Comparison of ENCODE assay signal across 9 cellular contexts in the genomic region with DNA sequence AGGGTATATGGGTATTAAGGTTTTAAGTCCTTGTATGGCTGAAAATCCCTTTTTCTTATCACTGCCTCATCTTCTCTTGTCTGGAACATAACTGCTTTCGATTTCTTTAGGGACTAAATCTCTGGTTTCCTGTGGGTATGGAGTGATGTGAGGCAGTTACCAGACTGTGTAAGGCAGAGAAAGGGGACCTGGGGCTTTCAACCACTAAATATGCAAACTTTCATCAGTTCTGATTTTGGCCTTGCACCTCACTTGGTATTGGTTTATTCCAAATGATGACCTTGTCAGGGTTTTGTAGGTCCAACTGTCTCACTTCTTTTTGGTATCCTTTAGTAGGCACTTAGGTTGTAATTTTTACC. TPM values are rescaled to one million over a fixed set of nuclear protein-coding genes. Genes with fewer than 3 reads are reported as not detected.
DNase-seq lines count a peak whose midpoint lies in the region; ATAC-seq, FAIRE-seq and TF ChIP-seq lines count a peak whose summit lies in the region.
"Had no signal": no experiment of that assay in that cellular context is flagged by ENCODE, and none has a peak within 500 bp of the region (broad histone marks: within the 10 kb centered on the region; RNA-seq: fewer than 3 reads in every experiment).

No MANE protein-coding gene starts in this region.

- peaks cover 37% of the 10 kb centered on the region for H3K36me3 Mint-ChIP-seq in activated naive CD4-positive, alpha-beta T cell treated with anti-CD3 and anti-CD28 coated beads for 36 hours (ENCODE audit: low read depth)
- peaks cover 31% of the 10 kb centered on the region for H3K36me3 Mint-ChIP-seq in activated T-helper 17 cell treated with anti-CD3 and anti-CD28 coated beads, Interleukin-2, amount 50 U/mL, for 72 hours (ENCODE audit: low read depth)

- CTCF ChIA-PET in activated naive CD4-positive, alpha-beta T cell treated with anti-CD3 and anti-CD28 coated beads for 36 hours (lab: Charles Lee), result interaction anchor here (0.9 to 1.5 kb wide), 3 partner anchors 11 to 115 kb away, joined by 3 to 6 read pairs (median 4); no protein-coding TSS in a partner anchor

- peak overlapping the region; percentile 55 for H3K4me3 Mint-ChIP-seq in activated naive CD4-positive, alpha-beta T cell treated with anti-CD3 and anti-CD28 coated beads for 36 hours
- H3K4me3 Mint-ChIP-seq in activated T-helper 17 cell treated with anti-CD3 and anti-CD28 coated beads, Interleukin-2, amount 50 U/mL, for 72 hours, result peak overlapping the region; percentile 79
- peak overlapping the region; percentile 19 to 80 for H3K4me3 Mint-ChIP-seq in stimulated activated naive CD8-positive, alpha-beta T cell treated with anti-CD3 and anti-CD28 coated beads, Interleukin-15, amount 100 ng/mL, for 72 hours

- peak; percentile 70 for ATAC-seq in HG02938 (IDR thresholded peaks at IDR 0.05; ENCODE audit: unreplicated experiment)
- ATAC-seq in activated T-helper 17 cell treated with anti-CD3 and anti-CD28 coated beads, Interleukin-2, amount 50 U/mL, for 72 hours (replicated peaks), result peak; percentile 55
- peak; percentile 76 for ATAC-seq in stimulated activated naive CD8-positive, alpha-beta T cell treated with anti-CD3 and anti-CD28 coated beads, Interleukin-15, amount 100 ng/mL, for 72 hours

- H3K4me1 Mint-ChIP-seq in activated naive CD4-positive, alpha-beta T cell treated with anti-CD3 and anti-CD28 coated beads for 36 hours (ENCODE audit: low read depth), result peaks cover 90% of the 10 kb centered on the region
- H3K4me1 Mint-ChIP-seq in activated T-helper 17 cell treated with anti-CD3 and anti-CD28 coated beads, Interleukin-2, amount 50 U/mL, for 72 hours, result peaks cover 56% of the 10 kb centered on the region
- H3K4me1 Mint-ChIP-seq in stimulated activated naive CD8-positive, alpha-beta T cell treated with anti-CD3 and anti-CD28 coated beads, Interleukin-15, amount 100 ng/mL, for 72 hours, result peaks cover 96% of the 10 kb centered on the region

- peak; percentile 50 for DNase-seq in activated naive CD4-positive, alpha-beta T cell treated with anti-CD3 and anti-CD28 coated beads for 36 hours
- DNase-seq in activated naive CD4-positive, alpha-beta T cell treated with Interleukin-2 at 50 U/mL for 16 hours, result no peak
- DNase-seq in stimulated activated naive CD8-positive, alpha-beta T cell treated with anti-CD3 and anti-CD28 coated beads, Interleukin-15, amount 100 ng/mL, for 72 hours, result peak in 1 of 2 donors; percentile 48
- no peak for DNase-seq in GM13976 (ENCODE audit: low spot score)
- DNase-seq in NCI-H2107 (lab: John Stamatoyannopoulos, UW), result no peak
- DNase-seq in GM19239 (ENCODE audit: insufficient read length, low spot score), result no peak
- DNase-seq: HCEC 1CT had no signal

- H3K9me3 Mint-ChIP-seq in activated naive CD4-positive, alpha-beta T cell treated with anti-CD3 and anti-CD28 coated beads for 36 hours, result peaks cover 2% of the 10 kb centered on the region
- peaks cover 6% of the 10 kb centered on the region for H3K9me3 Mint-ChIP-seq in activated T-helper 17 cell treated with anti-CD3 and anti-CD28 coated beads, Interleukin-2, amount 50 U/mL, for 72 hours
- peaks cover 5 to 9% of the 10 kb centered on the region in 2 donors for H3K9me3 Mint-ChIP-seq in stimulated activated naive CD8-positive, alpha-beta T cell treated with anti-CD3 and anti-CD28 coated beads, Interleukin-15, amount 100 ng/mL, for 72 hours

- TF ChIP-seq CTCF in GM13976 (IDR thresholded peaks at IDR 0.05; ENCODE audit: borderline replicate concordance, control extremely low read depth, extremely low read depth, insufficient read depth, missing control alignments), result no peak

- no peak for FAIRE-seq in GM19239 (lab: Jason Lieb, UNC)

- peak overlapping the region; percentile 87 for H3K27ac Mint-ChIP-seq in activated naive CD4-positive, alpha-beta T cell treated with anti-CD3 and anti-CD28 coated beads for 36 hours
- H3K27ac Mint-ChIP-seq in activated T-helper 17 cell treated with anti-CD3 and anti-CD28 coated beads, Interleukin-2, amount 50 U/mL, for 72 hours, result peak overlapping the region; percentile 80
- peak overlapping the region; percentile 22 to 87 for H3K27ac Mint-ChIP-seq in stimulated activated naive CD8-positive, alpha-beta T cell treated with anti-CD3 and anti-CD28 coated beads, Interleukin-15, amount 100 ng/mL, for 72 hours

- intact Hi-C loops in activated naive CD4-positive, alpha-beta T cell treated with anti-CD3 and anti-CD28 coated beads for 36 hours (cut with micrococcal nuclease), result loop anchor here (1.0 to 2.0 kb wide), 6 partner anchors 8 to 84 kb away; no protein-coding TSS in a partner anchor

- H3K27me3 Mint-ChIP-seq in activated naive CD4-positive, alpha-beta T cell treated with anti-CD3 and anti-CD28 coated beads for 36 hours (ENCODE audit: low read depth), result no peaks in the 10 kb centered on the region
- H3K27me3 Mint-ChIP-seq in activated T-helper 17 cell treated with anti-CD3 and anti-CD28 coated beads, Interleukin-2, amount 50 U/mL, for 72 hours, result no peaks in the 10 kb centered on the region
- H3K27me3 Mint-ChIP-seq in stimulated activated naive CD8-positive, alpha-beta T cell treated with anti-CD3 and anti-CD28 coated beads, Interleukin-15, amount 100 ng/mL, for 72 hours, result no peaks in the 10 kb centered on the region

- in situ Hi-C loops in GM13976 (cut with MboI; ENCODE audit: low sequenced_read_pairs, unreplicated experiment), result no loop called here

RNA-seq across cellular contexts. Expression of gene MAP4K4, which starts 9.3 kb away (rescaled TPM):
- total RNA-seq in activated naive CD4-positive, alpha-beta T cell treated with anti-CD3 and anti-CD28 coated beads for 36 hours, result 100 to 1,000 TPM; 126 to 131 TPM
- 10 to 100 TPM; 26.4 to 54.9 TPM for total RNA-seq in activated T-helper 17 cell treated with anti-CD3 and anti-CD28 coated beads, Interleukin-2, amount 50 U/mL, for 72 hours
